ENCODE assay signal across 19 cellular contexts in genomic region chr21:15768045-15768601, GRCh38. TPM values are rescaled to one million over a fixed set of nuclear protein-coding genes. Genes with fewer than 3 reads are reported as not detected.
DNase-seq lines count a peak whose midpoint lies in the region; ATAC-seq and TF ChIP-seq lines count a peak whose summit lies in the region.
"Had no signal": no experiment of that assay in that cellular context is flagged by ENCODE, and none has a peak within 500 bp of the region (broad histone marks: within the 10 kb centered on the region; RNA-seq: fewer than 3 reads in every experiment).

No MANE protein-coding gene starts in this region.

- no peak overlapping the region for H2AFZ ChIP-seq in H9 (ENCODE audit: low read length)

- no peak overlapping the region for H3K56ac ChIP-seq in H9 (ENCODE audit: insufficient read length, low read depth, low read length)

- peaks cover 3% of the 10 kb centered on the region; the same call in 1 of the 2 replicates for H3K4me1 ChIP-seq in H9 (ENCODE audit: insufficient read depth, low read length)
- H3K4me1 ChIP-seq in foreskin keratinocyte: peaks cover 32% of the 10 kb centered on the region
- H3K4me1 ChIP-seq: BE2C had no signal

- no peak overlapping the region for H3T11ph ChIP-seq in H9 (ENCODE audit: low read length)

- no CpG with 5 or more reads among the region's 5 CpGs for WGBS in H9 (ENCODE audit: extremely low coverage, insufficient read length, low lambda C conversion rate)

- no peak overlapping the region for H3K14ac ChIP-seq in H9 (ENCODE audit: insufficient read depth, low read length)

- H4K91ac ChIP-seq in H9 (ENCODE audit: insufficient read length, low read depth, low read length): no peak overlapping the region

- no peak overlapping the region for H2AK5ac ChIP-seq in H9 (ENCODE audit: insufficient read length, low read length)

- peaks cover 0 to 6% (median 6%) of the 10 kb centered on the region in 3 experiments; a peak in 4 of 7 replicates for H3K36me3 Mint-ChIP-seq in H9 (ENCODE audit: insufficient read depth in 1 of 3, low read depth in 3 of 3)
- H3K36me3 Mint-ChIP-seq in activated T-helper 17 cell treated with anti-CD3 and anti-CD28 coated beads, Interleukin-2, amount 50 U/mL, for 72 hours (ENCODE audit: low read depth): peaks cover 80% of the 10 kb centered on the region

- no peak overlapping the region for H3K27ac ChIP-seq in H9 (ENCODE audit: insufficient read length, low read depth, low read length)
- H3K27ac ChIP-seq in foreskin keratinocyte: no peak overlapping the region
- H3K27ac ChIP-seq: SJSA1 had no signal

- peaks cover 26 to 38% of the 10 kb centered on the region in 2 experiments for H3K4me1 Mint-ChIP-seq in H9
- H3K4me1 Mint-ChIP-seq in activated T-helper 17 cell treated with anti-CD3 and anti-CD28 coated beads, Interleukin-2, amount 50 U/mL, for 72 hours: peaks cover 29% of the 10 kb centered on the region

- H3K4ac ChIP-seq in H9 (ENCODE audit: low read depth, low read length): no peak overlapping the region

- H3K79me2 ChIP-seq in H9 (ENCODE audit: insufficient read depth, low read length): peaks cover 2% of the 10 kb centered on the region; the same call in 1 of the 2 replicates

- H3K79me1 ChIP-seq in H9 (ENCODE audit: insufficient read depth, low read depth, low read length, poor library complexity, severe bottlenecking): peaks cover 4% of the 10 kb centered on the region

- no peak overlapping the region for H4K5ac ChIP-seq in H9 (ENCODE audit: insufficient read length, low read depth, low read length)

- H3K9me3 ChIP-seq in H9 (ENCODE audit: control insufficient read depth, low read depth, low read length): no peaks in the 10 kb centered on the region
- H3K9me3 ChIP-seq: BE2C, Caco-2, SJSA1 had no signal

- no peaks in the 10 kb centered on the region for H3K27me3 ChIP-seq in H9 (ENCODE audit: insufficient read depth, low read length)
- no peaks in the 10 kb centered on the region for H3K27me3 ChIP-seq in foreskin keratinocyte
- H3K27me3 ChIP-seq: BE2C, SJSA1 had no signal

- no peak overlapping the region for H3K18ac ChIP-seq in H9 (ENCODE audit: insufficient read length, low read depth, low read length)

- no peak overlapping the region for H2BK20ac ChIP-seq in H9 (ENCODE audit: low read depth, low read length, poor library complexity, severe bottlenecking)

- no peak overlapping the region for H2BK12ac ChIP-seq in H9 (ENCODE audit: insufficient read length, low read depth, low read length)

- H3K23ac ChIP-seq in H9 (ENCODE audit: insufficient read length, low read depth, low read length): no peak overlapping the region

- no peak for ATAC-seq in activated T-helper 17 cell treated with anti-CD3 and anti-CD28 coated beads, Interleukin-2, amount 50 U/mL, for 72 hours (replicated peaks)
- ATAC-seq in foreskin keratinocyte: peak; percentile 60
- ATAC-seq in HG03442 (IDR thresholded peaks at IDR 0.05; ENCODE audit: unreplicated experiment): no peak

- no peak overlapping the region for H4K8ac ChIP-seq in H9 (replicated peaks; ENCODE audit: insufficient read length, low read depth, low read length)

- no peaks in the 10 kb centered on the region for H3K9me3 Mint-ChIP-seq in H9
- H3K9me3 Mint-ChIP-seq in activated T-helper 17 cell treated with anti-CD3 and anti-CD28 coated beads, Interleukin-2, amount 50 U/mL, for 72 hours: no peaks in the 10 kb centered on the region

- TF ChIP-seq CTCF in H9 (conservative IDR thresholded peaks at IDR 0.05) (no peak), foreskin keratinocyte (conservative IDR thresholded peaks at IDR 0.05) (peak; percentile 23)

- DNase-seq in EH (ENCODE audit: low read depth): peak; percentile 29
- no peak for DNase-seq in H9
- peak in 1 of 2 donors; percentile 45 for DNase-seq in foreskin keratinocyte
- DNase-seq in NCI-H1436 treated with DMSO at 0.1 percent for 48 hours (lab: John Stamatoyannopoulos, UW): no peak
- DNase-seq in medulla oblongata (ENCODE audit: extremely low spot score): no peak
- DNase-seq in COLO829 (ENCODE audit: low spot score): no peak
- DNase-seq: BE2C; Caco-2; CD4-positive, CD25-positive, alpha-beta regulatory T cell; DMS153; HCEC 1CT; KG1; NCI-H1417; NCI-H187 treated with DMSO at 0.1 percent for 48 hours; NCI-H2227 treated with DMSO at 0.1 percent for 48 hours; NCI-H524 had no signal

- H2BK5ac ChIP-seq in H9 (ENCODE audit: insufficient read length, low read length): no peak overlapping the region

- no peak overlapping the region for H3K9ac ChIP-seq in H9 (ENCODE audit: extremely low read depth, insufficient read length, low read length)

- no peaks in the 10 kb centered on the region for H3K27me3 Mint-ChIP-seq in H9 (ENCODE audit: low read depth)
- no peaks in the 10 kb centered on the region for H3K27me3 Mint-ChIP-seq in activated T-helper 17 cell treated with anti-CD3 and anti-CD28 coated beads, Interleukin-2, amount 50 U/mL, for 72 hours
- H3K27me3 Mint-ChIP-seq: CD4-positive, CD25-positive, alpha-beta regulatory T cell had no signal

- no peaks in the 10 kb centered on the region for H4K20me1 ChIP-seq in H9 (ENCODE audit: control insufficient read depth, insufficient read depth, insufficient read length)

- H2BK120ac ChIP-seq in H9 (ENCODE audit: low read depth, low read length, poor library complexity, severe bottlenecking): no peak overlapping the region

- no peak overlapping the region for H2BK15ac ChIP-seq in H9 (ENCODE audit: low read depth, low read length)

- no peaks in the 10 kb centered on the region for H3K23me2 ChIP-seq in H9 (ENCODE audit: insufficient read length, low read depth, low read length, poor library complexity, severe bottlenecking)

- no peak overlapping the region for H3K4me3 Mint-ChIP-seq in H9
- no peak overlapping the region for H3K4me3 Mint-ChIP-seq in activated T-helper 17 cell treated with anti-CD3 and anti-CD28 coated beads, Interleukin-2, amount 50 U/mL, for 72 hours
- H3K4me3 Mint-ChIP-seq: CD4-positive, CD25-positive, alpha-beta regulatory T cell had no signal

- peak overlapping the region; percentile 0 to 31 (median 2); a peak in 3 of 7 replicates for H3K27ac Mint-ChIP-seq in H9
- peak overlapping the region; percentile 23 for H3K27ac Mint-ChIP-seq in activated T-helper 17 cell treated with anti-CD3 and anti-CD28 coated beads, Interleukin-2, amount 50 U/mL, for 72 hours

- no peak overlapping the region for H3K4me2 ChIP-seq in H9 (ENCODE audit: insufficient read depth, insufficient read length, low read length)

RNA-seq across cellular contexts. Expression of gene USP25, which starts 38.3 kb away (rescaled TPM):
- total RNA-seq in H9 (2021) (35.1 and 36.3 TPM in 2 replicates), foreskin keratinocyte (25.5 and 27.3 TPM in 2 replicates)
- total RNA-seq in activated T-helper 17 cell treated with anti-CD3 and anti-CD28 coated beads, Interleukin-2, amount 50 U/mL, for 72 hours: 10 to 100 TPM; 21.3 to 35.3 TPM
- polyA plus RNA-seq in foreskin keratinocyte: 9.0 TPM in 2 replicates
